Comparison of ENCODE assay signal across 8 cellular contexts in genomic region chr3:47803478-47804025, GRCh38. TPM values are rescaled to one million over a fixed set of nuclear protein-coding genes. Genes with fewer than 3 reads are reported as not detected.
DNase-seq lines count a peak whose midpoint lies in the region; ATAC-seq, FAIRE-seq and TF ChIP-seq lines count a peak whose summit lies in the region.

No MANE protein-coding gene starts in this region.

- H3K36me3 Mint-ChIP-seq in Calu3 (ENCODE audit: insufficient read depth, unreplicated experiment), result peaks cover 36% of the 10 kb centered on the region
- H3K36me3 Mint-ChIP-seq in naive thymus-derived CD4-positive, alpha-beta T cell, result peaks cover 0 to 6% (median 0%) of the 10 kb centered on the region in 5 donors

- peaks cover 3% of the 10 kb centered on the region for H4K20me1 ChIP-seq in Loucy (ENCODE audit: insufficient read depth, low read length, poor library complexity, severe bottlenecking)

- CTCF ChIA-PET in Calu3 (lab: Charles Lee), result no interaction called here
- CTCF ChIA-PET in naive thymus-derived CD4-positive, alpha-beta T cell (lab: Charles Lee), result no interaction called here

- peak overlapping the region; percentile 93 for H2AFZ ChIP-seq in Loucy (ENCODE audit: low read length)

- H3K9me3 ChIP-seq in Loucy (ENCODE audit: insufficient read depth, low read depth, low read length), result no peaks in the 10 kb centered on the region
- H3K9me3 ChIP-seq in naive thymus-derived CD4-positive, alpha-beta T cell (ENCODE audit: control insufficient read depth in 2 of 3, low read length in 3 of 3), result no peaks in the 10 kb centered on the region

- H3F3A ChIP-seq in Loucy (ENCODE audit: low read depth), result no peaks in the 10 kb centered on the region

- POLR2A ChIA-PET in naive thymus-derived CD4-positive, alpha-beta T cell (lab: Charles Lee), result interaction anchor here (2.5 kb wide), 1 partner anchor 21 kb away, joined by 14 read pairs; no protein-coding TSS in a partner anchor

- H3K27ac ChIP-seq in caudate nucleus (ENCODE audit: low read depth, low read length), result peak overlapping the region; percentile 89
- H3K27ac ChIP-seq in naive thymus-derived CD4-positive, alpha-beta T cell (ENCODE audit: low read depth, low read length), result peak overlapping the region; percentile 92

- H3K4me3 Mint-ChIP-seq in Calu3 (ENCODE audit: low read depth, unreplicated experiment), result peak overlapping the region; percentile 92
- H3K4me3 Mint-ChIP-seq in naive thymus-derived CD4-positive, alpha-beta T cell, result peak overlapping the region; percentile 89 to 98 (median 95)

- H3K27me3 Mint-ChIP-seq in Calu3 (ENCODE audit: unreplicated experiment), result no peaks in the 10 kb centered on the region
- no peaks in the 10 kb centered on the region for H3K27me3 Mint-ChIP-seq in naive thymus-derived CD4-positive, alpha-beta T cell

- H3K9me2 ChIP-seq in Loucy (replicated peaks; ENCODE audit: low read depth, low read length), result no peaks in the 10 kb centered on the region

- no peaks in the 10 kb centered on the region for H3K36me3 ChIP-seq in Loucy (ENCODE audit: insufficient read depth, low read length)
- H3K36me3 ChIP-seq in naive thymus-derived CD4-positive, alpha-beta T cell (ENCODE audit: control insufficient read depth in 2 of 3, insufficient read depth in 3 of 3, low read length in 3 of 3), result peaks cover 0 to 6% (median 0%) of the 10 kb centered on the region in 3 experiments

- BruUV-seq in Calu3 (replicated peaks; lab: Mats Ljungman, UMichigan), result no TSS peak

- no peaks in the 10 kb centered on the region for H3K9me3 Mint-ChIP-seq in Calu3 (ENCODE audit: low read depth, unreplicated experiment)
- H3K9me3 Mint-ChIP-seq in naive thymus-derived CD4-positive, alpha-beta T cell, result no peaks in the 10 kb centered on the region

- peaks cover 9% of the 10 kb centered on the region for H3K4me1 Mint-ChIP-seq in Calu3 (ENCODE audit: low read depth, unreplicated experiment)
- peaks cover 6 to 25% (median 20%) of the 10 kb centered on the region in 7 donors for H3K4me1 Mint-ChIP-seq in naive thymus-derived CD4-positive, alpha-beta T cell

- peak overlapping the region; percentile 92 for H3K9ac ChIP-seq in Loucy (ENCODE audit: low read depth, low read length, poor library complexity, severe bottlenecking)

- H3K4me3 ChIP-seq in Loucy (ENCODE audit: low read length, poor library complexity, severe bottlenecking), result peak overlapping the region; percentile 98
- H3K4me3 ChIP-seq in naive thymus-derived CD4-positive, alpha-beta T cell (ENCODE audit: low read length), result peak overlapping the region; percentile 65

- H3K27me3 ChIP-seq in Loucy (ENCODE audit: insufficient read depth, low read length, poor library complexity, severe bottlenecking), result no peaks in the 10 kb centered on the region
- no peaks in the 10 kb centered on the region for H3K27me3 ChIP-seq in naive thymus-derived CD4-positive, alpha-beta T cell (ENCODE audit: control insufficient read depth in 2 of 2, insufficient read depth in 2 of 2, low read length in 2 of 2)

- no peak for TF ChIP-seq CTCF in Calu3 (IDR thresholded peaks at IDR 0.05; ENCODE audit: unreplicated experiment)
- TF ChIP-seq CTCF in Loucy (conservative IDR thresholded peaks at IDR 0.05; ENCODE audit: low read length), result no peak

- DNase-seq in Calu3 (no peak), caudate nucleus (lab: John Stamatoyannopoulos, UW) (no peak), left colon (no peak), GM12892 (ENCODE audit: insufficient read length) (no peak)
- peak in 3 of 9 donors; percentile 2 to 11 (median 7) for DNase-seq in naive thymus-derived CD4-positive, alpha-beta T cell

- peaks cover 27% of the 10 kb centered on the region for H3K79me2 ChIP-seq in Loucy (ENCODE audit: insufficient read depth, low read length)

- intact Hi-C loops in Calu3 (cut with micrococcal nuclease; ENCODE audit: unreplicated experiment), result no loop called here
- intact Hi-C loops in naive thymus-derived CD4-positive, alpha-beta T cell (cut with micrococcal nuclease), result loop anchor here (1.0 to 5.0 kb wide), 8 partner anchors 14 to 422 kb away; partner anchors contain the start of genes ELP6 (in 2 of the 2) and PTPN23 (in 1 of the 2)
- intact Hi-C loops in left colon (cut with DNase I, micrococcal nuclease), result no loop called here

- ATAC-seq in naive thymus-derived CD4-positive, alpha-beta T cell, result no peak
- no peak for ATAC-seq in left colon
- ATAC-seq in HG03039 (IDR thresholded peaks at IDR 0.05; ENCODE audit: unreplicated experiment), result no peak
- ATAC-seq in esophagus mucosa, result no peak

- peak overlapping the region; percentile 87 for H3K4me2 ChIP-seq in Loucy (ENCODE audit: low read depth, low read length, poor library complexity, severe bottlenecking)

- TF ChIP-seq POLR2A in GM12892 (IDR thresholded peaks at IDR 0.05; ENCODE audit: low read depth, low read length), result no peak

- FAIRE-seq in GM12892 (lab: Jason Lieb, UNC), result no peak

- peak overlapping the region; percentile 69 for H3K27ac Mint-ChIP-seq in Calu3 (ENCODE audit: unreplicated experiment)
- H3K27ac Mint-ChIP-seq in naive thymus-derived CD4-positive, alpha-beta T cell, result peak overlapping the region; percentile 90 to 98 (median 95)

- H3K4me1 ChIP-seq in Loucy (ENCODE audit: insufficient read depth, low read length, poor library complexity, severe bottlenecking), result peaks cover 19% of the 10 kb centered on the region
- H3K4me1 ChIP-seq in naive thymus-derived CD4-positive, alpha-beta T cell (ENCODE audit: control insufficient read depth in 2 of 2, insufficient read depth in 2 of 2, low read length in 2 of 2), result peaks cover 11 to 12% of the 10 kb centered on the region in 2 donors

RNA-seq across cellular contexts. Expression of gene DHX30, which starts 0.6 kb away (rescaled TPM):
- total RNA-seq in Calu3 (2022) (71.1 and 75.4 TPM in 2 replicates), left colon (10 to 100 TPM; 38.6 to 45.5 TPM), esophagus mucosa (31.4 TPM)
- total RNA-seq in naive thymus-derived CD4-positive, alpha-beta T cell, result 100 to 1,000 TPM in 1 of 5 experiments, 10 to 100 TPM in 4; 64.1 to 103 (median 92.0) TPM
- 10 to 100 TPM; 27.8 to 65.8 TPM for polyA plus RNA-seq in naive thymus-derived CD4-positive, alpha-beta T cell
- 25.3 TPM for polyA plus RNA-seq in GM12892 (2012; ENCODE audit: missing spikeins)

RNA-seq across cellular contexts. Expression of gene SMARCC1, which starts 21.9 kb away (rescaled TPM):
- total RNA-seq in Calu3 (2022), result 122 and 127 TPM in 2 replicates
- 100 to 1,000 TPM in 2 of 5 experiments, 10 to 100 TPM in 3; 92.2 to 125 (median 99.1) TPM for total RNA-seq in naive thymus-derived CD4-positive, alpha-beta T cell
- polyA plus RNA-seq in naive thymus-derived CD4-positive, alpha-beta T cell, result 10 to 100 TPM; 54.0 to 62.4 TPM
- total RNA-seq in left colon, result 10 to 100 TPM; 55.6 to 66.4 TPM
- 55.1 TPM for polyA plus RNA-seq in GM12892 (2012; ENCODE audit: missing spikeins)
- 51.2 TPM for total RNA-seq in esophagus mucosa

Comparison
In these comparisons a context has a peak if more than half of its experiments do, and no peak if none do; other contexts are left out.
1. intact Hi-C loops: an anchor here in naive thymus-derived CD4-positive, alpha-beta T cell (1.0 to 5.0 kb wide); none called in Calu3 and left colon.